In the genomic region with DNA sequence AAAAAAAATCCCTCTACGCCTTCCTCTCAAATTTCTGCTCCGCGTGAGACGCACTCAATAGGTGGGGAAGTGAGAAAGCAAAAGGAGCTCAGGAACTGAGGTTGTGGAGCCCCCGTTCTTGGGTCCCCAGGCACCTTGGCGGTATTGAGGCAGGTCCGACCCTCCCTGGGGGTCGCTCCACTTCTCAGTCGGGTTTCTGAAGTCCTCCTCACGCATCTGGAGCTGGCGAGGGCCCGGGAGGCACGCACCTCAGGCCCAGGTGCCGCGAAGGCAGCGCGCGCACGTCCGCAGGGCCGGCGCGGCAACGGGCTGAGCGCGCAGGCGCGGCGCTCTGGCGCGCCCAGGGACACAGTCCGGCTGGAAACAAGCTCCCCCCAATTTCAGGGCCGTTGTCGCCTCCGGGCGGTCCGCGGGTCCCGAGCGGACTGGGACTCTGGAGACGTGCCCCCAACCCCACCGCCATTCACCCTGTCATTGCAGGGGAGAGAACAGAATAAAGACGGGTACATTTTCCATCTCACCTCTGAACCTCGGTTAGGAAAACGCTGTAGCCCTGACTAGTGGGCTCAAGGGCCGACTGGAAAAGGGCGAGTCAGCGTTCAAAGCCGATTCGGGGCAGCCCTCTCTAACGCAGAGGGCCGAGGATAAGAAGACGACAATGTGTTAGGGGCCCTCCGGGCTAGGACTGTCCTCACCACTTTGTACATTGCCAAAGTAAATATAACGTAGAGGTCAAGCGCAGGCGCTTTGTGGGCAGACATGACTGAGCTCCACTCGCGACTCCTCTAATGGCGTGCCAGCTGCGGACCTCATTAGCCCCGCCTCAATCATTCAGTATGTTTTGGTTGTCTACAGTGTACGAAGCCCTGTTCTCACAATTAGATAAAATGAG, we compare ENCODE assay signal across 8 cellular contexts. TPM values are rescaled to one million over a fixed set of nuclear protein-coding genes. Genes with fewer than 3 reads are reported as not detected.
DNase-seq lines count a peak whose midpoint lies in the region; ATAC-seq and TF ChIP-seq lines count a peak whose summit lies in the region.

A gene with protein sequence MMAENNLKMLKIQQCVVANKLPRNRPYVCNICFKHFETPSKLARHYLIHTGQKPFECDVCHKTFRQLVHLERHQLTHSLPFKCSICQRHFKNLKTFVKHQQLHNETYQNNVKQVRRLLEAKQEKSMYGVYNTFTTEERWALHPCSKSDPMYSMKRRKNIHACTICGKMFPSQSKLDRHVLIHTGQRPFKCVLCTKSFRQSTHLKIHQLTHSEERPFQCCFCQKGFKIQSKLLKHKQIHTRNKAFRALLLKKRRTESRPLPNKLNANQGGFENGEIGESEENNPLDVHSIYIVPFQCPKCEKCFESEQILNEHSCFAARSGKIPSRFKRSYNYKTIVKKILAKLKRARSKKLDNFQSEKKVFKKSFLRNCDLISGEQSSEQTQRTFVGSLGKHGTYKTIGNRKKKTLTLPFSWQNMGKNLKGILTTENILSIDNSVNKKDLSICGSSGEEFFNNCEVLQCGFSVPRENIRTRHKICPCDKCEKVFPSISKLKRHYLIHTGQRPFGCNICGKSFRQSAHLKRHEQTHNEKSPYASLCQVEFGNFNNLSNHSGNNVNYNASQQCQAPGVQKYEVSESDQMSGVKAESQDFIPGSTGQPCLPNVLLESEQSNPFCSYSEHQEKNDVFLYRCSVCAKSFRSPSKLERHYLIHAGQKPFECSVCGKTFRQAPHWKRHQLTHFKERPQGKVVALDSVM (minus strand): TSS at position 306 of the 892 bp plus-strand sequence. CDS start 4,853 bp downstream, outside the sequence.

- no peak for TF ChIP-seq CTCF in AG09319 (IDR thresholded peaks at IDR 0.05; ENCODE audit: low read depth, low read length)
- no peak for TF ChIP-seq CTCF in colonic mucosa (IDR thresholded peaks at IDR 0.05)

- ATAC-seq in GM19035 (IDR thresholded peaks at IDR 0.05; ENCODE audit: unreplicated experiment): peak; percentile 78
- ATAC-seq in HG03342 (IDR thresholded peaks at IDR 0.05; ENCODE audit: unreplicated experiment): peak; percentile 81

- peak within 1 kb of the TSS; percentile 75 to 99 for H3K9ac ChIP-seq in colonic mucosa (ENCODE audit: low read depth in 2 of 2, low read length in 2 of 2)

- H3K27ac ChIP-seq in colonic mucosa: peak within 1 kb of the TSS; percentile 88

- no peaks in the 10 kb centered on the region for H3K9me3 ChIP-seq in colonic mucosa

- no peaks in the 10 kb centered on the region for H3K27me3 ChIP-seq in colonic mucosa

- peak within 1 kb of the TSS; percentile 82 for H3K4me3 ChIP-seq in colonic mucosa

- H3K36me3 ChIP-seq in colonic mucosa: no peaks in the 10 kb centered on the region

- DNase-seq in AG09319 (ENCODE audit: extremely low read depth, low read depth) (peak; percentile 54), NCI-H460 (ENCODE audit: extremely low read depth, low read depth) (peak; percentile 55), colonic mucosa (peak; percentile 78), left kidney (ENCODE audit: low read depth, low spot score) (peak; percentile 91)
- peak; percentile 86 for DNase-seq in activated CD4-positive, alpha-beta T cell treated with anti-CD3 and anti-CD28 coated beads for 48 hours
- peak; percentile 81 for DNase-seq in stimulated activated CD4-positive, alpha-beta T cell treated with anti-CD3 and anti-CD28 coated beads, Interleukin-1b, Interleukin-23, amount 100 ng/mL, for 48 hours

- H3K4me1 ChIP-seq in colonic mucosa: peaks cover 10% of the 10 kb centered on the region

- intact Hi-C loops in colonic mucosa (cut with DNase I): no loop called here

RNA-seq across cellular contexts. Expression of the gene that starts here (rescaled TPM):
- 35.8 and 45.4 TPM in 2 replicates for total RNA-seq in NCI-H460 (2014; rRNA removed; shearing (Covaris generic))
- 12.5 and 17.1 TPM in 2 replicates for polyA plus RNA-seq in NCI-H460 (2014; cell fraction: nucleus; rRNA removed)
- total RNA-seq in colonic mucosa: 10 to 100 TPM; 29.1 to 31.9 TPM

Comparison
In these comparisons a context has a peak if more than half of its experiments do, and no peak if none do; other contexts are left out.
1. Peak in every context shown above with its lines: DNase-seq, ATAC-seq, H3K4me3 ChIP-seq and H3K27ac ChIP-seq.